In the genomic region with DNA sequence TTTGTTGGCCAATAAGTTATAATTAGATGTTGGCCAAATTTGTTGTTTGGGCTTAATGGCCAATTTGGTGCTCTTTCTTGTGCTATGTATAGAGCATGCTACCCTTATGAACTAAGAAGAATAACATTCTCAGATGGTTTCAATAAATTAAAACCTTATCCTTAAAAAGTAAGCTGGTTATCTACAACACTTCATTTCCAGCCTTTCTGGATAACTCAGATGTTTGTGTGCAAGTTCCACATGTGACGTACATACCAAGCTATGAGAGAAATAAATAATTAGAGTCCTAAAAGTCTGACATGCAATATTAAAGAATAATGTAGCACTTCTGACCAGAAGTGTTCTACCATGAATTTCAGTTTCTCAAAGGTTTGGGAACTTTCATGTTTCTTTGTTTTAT, we compare ENCODE assay signal across 24 cellular contexts.
"Had no signal": no experiment of that assay in that cellular context is flagged by ENCODE, and none has a peak within 500 bp of the region (broad histone marks: within the 10 kb centered on the region; RNA-seq: fewer than 3 reads in every experiment).

No MANE protein-coding gene starts in this region.

- DNase-seq: activated CD4-positive, alpha-beta T cell treated with anti-CD3 and anti-CD28 coated beads for 36 hours; activated CD4-positive, CD25-positive, alpha-beta regulatory T cell; activated naive CD4-positive, alpha-beta T cell treated with Interleukin-2 at 50 U/mL for 16 hours; activated T-cell treated with anti-CD3 and anti-CD28 coated beads for 4 hours; activated T-cell treated with anti-CD3 and anti-CD28 coated beads, Interleukin-2, amount 50 U/mL, for 72 hours; brain microvascular endothelial cell; gastrocnemius medialis; glutamatergic neuron; left lung; lower lobe of right lung; mesendoderm; mucosa of descending colon; nephron progenitor cell; right lobe of liver; stimulated activated CD4-positive, alpha-beta T cell treated with anti-CD3 and anti-CD28 coated beads, Interleukin-2, amount 100 ng/mL, for 48 hours; stimulated activated naive CD4-positive, alpha-beta T cell treated with Interleukin-2 at 50 U/mL for 16 hours; T-helper 1 cell; upper lobe of left lung had no signal

- H3K27me3 Mint-ChIP-seq: activated CD4-positive, alpha-beta T cell treated with anti-CD3 and anti-CD28 coated beads for 36 hours; activated naive CD8-positive, alpha-beta T cell had no signal

- ATAC-seq: activated CD4-positive, alpha-beta T cell treated with anti-CD3 and anti-CD28 coated beads for 36 hours; activated T-cell treated with anti-CD3 and anti-CD28 coated beads, Interleukin-2, amount 50 U/mL, for 72 hours; esophagus mucosa; gastrocnemius medialis; left lung; lower lobe of right lung; mucosa of descending colon; right lobe of liver had no signal

- H3K36me3 ChIP-seq: brain microvascular endothelial cell, gastrocnemius medialis, left lung, right lobe of liver had no signal

- H3K27ac ChIP-seq: brain microvascular endothelial cell, gastrocnemius medialis, left lung, lower lobe of right lung, neutrophil, right lobe of liver had no signal

- H3K4me1 ChIP-seq: lower lobe of right lung had no signal

- H3K27ac Mint-ChIP-seq: activated CD4-positive, alpha-beta T cell treated with anti-CD3 and anti-CD28 coated beads for 36 hours; activated naive CD8-positive, alpha-beta T cell; activated T-cell treated with anti-CD3 and anti-CD28 coated beads, Interleukin-2, amount 50 U/mL, for 72 hours; nephron progenitor cell; T-helper 2 cell treated with Interferon-gamma antibody and Interleukin-4, amounts not matched to agents 5 μg/mL and 100 μg/mL, for 36 hours had no signal

- H3K4me3 Mint-ChIP-seq: activated CD4-positive, alpha-beta T cell treated with anti-CD3 and anti-CD28 coated beads for 36 hours; activated naive CD8-positive, alpha-beta T cell; activated T-cell treated with anti-CD3 and anti-CD28 coated beads, Interleukin-2, amount 50 U/mL, for 72 hours; nephron progenitor cell; T-helper 2 cell treated with Interferon-gamma antibody and Interleukin-4, amounts not matched to agents 5 μg/mL and 100 μg/mL, for 36 hours had no signal

- H3K4me1 Mint-ChIP-seq: nephron progenitor cell had no signal

- FAIRE-seq: astrocyte, islet of Langerhans had no signal

- H3K9me3 ChIP-seq: gastrocnemius medialis, left lung, lower lobe of right lung, mucosa of descending colon, neutrophil, right lobe of liver, upper lobe of left lung had no signal

- H3K4me3 ChIP-seq: gastrocnemius medialis, left lung, lower lobe of right lung, mucosa of descending colon, right lobe of liver, upper lobe of left lung had no signal

- H3K27me3 ChIP-seq: brain microvascular endothelial cell, gastrocnemius medialis, left lung, neutrophil, right lobe of liver, upper lobe of left lung had no signal
